In the genomic region with DNA sequence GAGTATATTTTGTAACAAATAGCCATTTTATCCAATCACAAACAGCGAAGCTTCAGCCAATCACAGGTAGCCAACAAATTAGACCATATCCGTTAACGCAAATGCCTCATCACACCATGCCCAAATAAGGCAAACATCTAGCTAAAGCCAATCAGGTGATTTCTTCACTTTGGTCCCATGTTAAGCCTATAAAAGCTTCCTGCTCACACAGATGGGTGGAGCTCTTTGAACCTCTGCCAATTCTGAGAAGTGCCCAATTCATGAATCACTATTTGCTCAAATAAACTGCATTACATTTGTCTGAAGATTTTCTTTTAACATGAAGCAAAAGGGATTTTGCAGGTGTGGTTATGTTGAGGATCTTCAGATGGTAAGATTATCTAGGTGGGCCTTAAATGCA, we compare ENCODE assay signal across 15 cellular contexts.
DNase-seq lines count a peak whose midpoint lies in the region; ATAC-seq, FAIRE-seq and TF ChIP-seq lines count a peak whose summit lies in the region.
"Had no signal": no experiment of that assay in that cellular context is flagged by ENCODE, and none has a peak within 500 bp of the region (broad histone marks: within the 10 kb centered on the region; RNA-seq: fewer than 3 reads in every experiment).

No MANE protein-coding gene starts in this region.

- peaks cover 7% of the 10 kb centered on the region for H3K9me3 ChIP-seq in mammary epithelial cell (replicated peaks; ENCODE audit: insufficient read depth, low read length)
- no peaks in the 10 kb centered on the region for H3K9me3 ChIP-seq in HepG2 (ENCODE audit: low read length)
- no peaks in the 10 kb centered on the region for H3K9me3 ChIP-seq in psoas muscle
- no peaks in the 10 kb centered on the region for H3K9me3 ChIP-seq in gastroesophageal sphincter
- H3K9me3 ChIP-seq: Caco-2, esophagus muscularis mucosa, thoracic aorta had no signal

- BruUV-seq in mammary epithelial cell (replicated peaks; lab: Mats Ljungman, UMichigan) (no TSS peak), HepG2 (replicated peaks; lab: Mats Ljungman, UMichigan) (no TSS peak)

- no peak overlapping the region for H3K9ac ChIP-seq in mammary epithelial cell (ENCODE audit: insufficient read depth, low read length)
- no peak overlapping the region for H3K9ac ChIP-seq in HepG2 (ENCODE audit: insufficient read depth, low read depth, low read length)

- H3K27ac ChIP-seq in mammary epithelial cell (ENCODE audit: insufficient read depth, low read depth, low read length) (peak overlapping the region; percentile 99), HepG2 (ENCODE audit: extremely low read length, insufficient read depth, low read length) (no peak overlapping the region), psoas muscle (no peak overlapping the region), gastroesophageal sphincter (no peak overlapping the region)
- H3K27ac ChIP-seq: esophagus muscularis mucosa, thoracic aorta had no signal

- H4K20me1 ChIP-seq in mammary epithelial cell (ENCODE audit: insufficient read depth, low read length) (no peaks in the 10 kb centered on the region), HepG2 (ENCODE audit: insufficient read depth, low read length) (no peaks in the 10 kb centered on the region)

- 49% methylated on average over 3 of the region's 3 CpGs for WGBS in mammary epithelial cell (ENCODE audit: low coverage, missing lambda C conversion rate)
- 61% methylated on average over 3 of the region's 3 CpGs for WGBS in HepG2 (ENCODE audit: low lambda C conversion rate)
- 91 to 97% (median 97%) methylated on average over 3 of the region's 3 CpGs for WGBS in psoas muscle, 3 donors
- WGBS in gastroesophageal sphincter (ENCODE audit: low coverage in 1 of 2), 2 donors, result 96 to 100% methylated on average over 3 of the region's 3 CpGs

- peak; percentile 75 for DNase-seq in AG09309 (ENCODE audit: low read depth)
- peak; percentile 86 for DNase-seq in LHCN-M2 (ENCODE audit: low read depth)
- peak; percentile 98 for DNase-seq in mammary epithelial cell
- no peak for DNase-seq in HepG2 (ENCODE audit: low spot score)
- DNase-seq in psoas muscle, result no peak
- DNase-seq in NCI-H345 treated with DMSO at 0.1 percent for 48 hours (lab: John Stamatoyannopoulos, UW; ENCODE audit: unreplicated experiment), result no peak
- DNase-seq: activated CD4-positive, CD25-positive, alpha-beta regulatory T cell; activated naive CD4-positive, alpha-beta T cell treated with Interleukin-2 at 50 U/mL for 16 hours; Caco-2; KBM-7; stimulated activated CD4-positive, alpha-beta T cell treated with anti-CD3 and anti-CD28 coated beads, Interleukin-1b, Interleukin-23, amount 100 ng/mL, for 48 hours had no signal

- no peak for FAIRE-seq in HepG2 (lab: Jason Lieb, UNC)

- intact Hi-C loops in mammary epithelial cell (cut with micrococcal nuclease), result loop anchor here (5.0 kb wide), 3 partner anchors 41 to 361 kb away; no protein-coding TSS in a partner anchor
- intact Hi-C loops in HepG2 (cut with micrococcal nuclease; ENCODE audit: unreplicated experiment), result no loop called here
- intact Hi-C loops in psoas muscle (cut with DNase I), result no loop called here

- H3K4me1 ChIP-seq in mammary epithelial cell (ENCODE audit: insufficient read depth, low read length), result peaks cover 43% of the 10 kb centered on the region
- peaks cover 10% of the 10 kb centered on the region; the same call in 1 of the 2 replicates for H3K4me1 ChIP-seq in HepG2 (ENCODE audit: insufficient read depth, low read length)
- no peaks in the 10 kb centered on the region for H3K4me1 ChIP-seq in psoas muscle
- peaks cover 0 to 9% (median 0%) of the 10 kb centered on the region in 3 donors for H3K4me1 ChIP-seq in gastroesophageal sphincter

- TF ChIP-seq EP300 in HepG2 (IDR thresholded peaks at IDR 0.05; ENCODE audit: low read depth in 2 of 2, low read length in 2 of 2), result no peak
- no peak for TF ChIP-seq EP300 in HepG2 (CRISPR knock-in tag; IDR thresholded peaks at IDR 0.05; ENCODE audit: borderline replicate concordance)
- TF ChIP-seq EP300 in gastroesophageal sphincter (IDR thresholded peaks at IDR 0.05), result no peak

- in situ Hi-C loops in mammary epithelial cell (cut with MboI; ENCODE audit: low sequenced_read_pairs in 2 of 2) (no loop called here), HepG2 (cut with HindIII; ENCODE audit: extremely low pct_ligation_motif_present, low pct_unique_long_range_greater_than_20kb) (no loop called here)

- TF ChIP-seq POLR2A in HepG2 (IDR thresholded peaks at IDR 0.05; ENCODE audit: insufficient read depth in 1 of 2, low read depth in 2 of 2, low read length in 2 of 2) (no peak), gastroesophageal sphincter (IDR thresholded peaks at IDR 0.05) (no peak)

- ATAC-seq in HepG2 (no peak), psoas muscle (no peak), gastroesophageal sphincter (no peak), HG03439 (IDR thresholded peaks at IDR 0.05; ENCODE audit: unreplicated experiment) (no peak)

- H3K4me3 ChIP-seq in AG09309 (ENCODE audit: control insufficient read depth, low read depth, low read length) (no peak overlapping the region), mammary epithelial cell (replicated peaks in 1 of 3; ENCODE audit: insufficient read depth in 1 of 3, low read depth in 2 of 3, low read length in 3 of 3) (no peak overlapping the region), HepG2 (replicated peaks in 1 of 3; ENCODE audit: insufficient read depth in 1 of 3, low read depth in 2 of 3, low read length in 3 of 3) (no peak overlapping the region), psoas muscle (no peak overlapping the region), gastroesophageal sphincter (no peak overlapping the region)
- H3K4me3 ChIP-seq: esophagus muscularis mucosa, thoracic aorta had no signal

- H3K79me2 ChIP-seq in mammary epithelial cell (ENCODE audit: insufficient read depth, low read length) (no peaks in the 10 kb centered on the region), HepG2 (ENCODE audit: insufficient read depth, low read length) (no peaks in the 10 kb centered on the region)

- no peak for TF ChIP-seq RAD21 in HepG2 (CRISPR knock-in tag; IDR thresholded peaks at IDR 0.05)

- dilution Hi-C loops in mammary epithelial cell (cut with HindIII; ENCODE audit: low sequenced_read_pairs), result no loop called here

- POLR2A ChIA-PET in HepG2 (lab: Yijun Ruan, JAX), result no interaction called here

- no peaks in the 10 kb centered on the region for H3K36me3 ChIP-seq in mammary epithelial cell (ENCODE audit: insufficient read depth, low read length)
- H3K36me3 ChIP-seq in HepG2 (replicated peaks in 1 of 2; ENCODE audit: control insufficient read depth in 1 of 2, insufficient read depth in 2 of 2, low read length in 2 of 2), result no peaks in the 10 kb centered on the region
- H3K36me3 ChIP-seq in psoas muscle (ENCODE audit: insufficient read depth in 1 of 2, low read depth in 1 of 2), result no peaks in the 10 kb centered on the region
- H3K36me3 ChIP-seq in gastroesophageal sphincter, result no peaks in the 10 kb centered on the region
- H3K36me3 ChIP-seq: esophagus muscularis mucosa, thoracic aorta had no signal

- H3K27me3 ChIP-seq in mammary epithelial cell (ENCODE audit: insufficient read depth, low read length) (no peaks in the 10 kb centered on the region), HepG2 (ENCODE audit: control insufficient read depth in 1 of 2, insufficient read depth in 2 of 2, low read length in 2 of 2) (no peaks in the 10 kb centered on the region), psoas muscle (ENCODE audit: insufficient read depth in 3 of 3, low read length in 2 of 3) (no peaks in the 10 kb centered on the region), gastroesophageal sphincter (no peaks in the 10 kb centered on the region)
- H3K27me3 ChIP-seq: esophagus muscularis mucosa had no signal

- H3K4me2 ChIP-seq in mammary epithelial cell (ENCODE audit: insufficient read depth, low read depth, low read length) (no peak overlapping the region), HepG2 (ENCODE audit: low read depth, low read length) (no peak overlapping the region)

- CTCF ChIA-PET in mammary epithelial cell (lab: Charles Lee; ENCODE audit: low non-redundant PET), result interaction anchor here (0.6 kb wide), 1 partner anchor 126 kb away, joined by 6 read pairs; no protein-coding TSS in a partner anchor
- CTCF ChIA-PET in HepG2 (lab: Yijun Ruan, JAX; ENCODE audit: low intra/inter-chr PET ratio, low total read pairs), result no interaction called here

- TF ChIP-seq CTCF in AG09309 (IDR thresholded peaks at IDR 0.05; ENCODE audit: control insufficient read depth, insufficient read depth, low read depth, low read length, missing control alignments) (no peak), mammary epithelial cell (conservative IDR thresholded peaks at IDR 0.05 in 1 of 2, IDR thresholded peaks at IDR 0.05 in 1 of 2; ENCODE audit: extremely low read depth in 1 of 2, insufficient read depth in 1 of 2, low read depth in 1 of 2, low read length in 2 of 2) (no peak), HepG2 (CRISPR knock-in tag; IDR thresholded peaks at IDR 0.05) (no peak), psoas muscle (IDR thresholded peaks at IDR 0.05) (no peak), gastroesophageal sphincter (IDR thresholded peaks at IDR 0.05) (no peak)

- H2AFZ ChIP-seq in mammary epithelial cell (ENCODE audit: low read depth, low read length), result peak overlapping the region; percentile 46
- H2AFZ ChIP-seq in HepG2 (ENCODE audit: low read length), result no peak overlapping the region

TF ChIP-seq in HepG2, 621 proteins besides CTCF, POLR2A, EP300 and RAD21:
- TF ChIP-seq SRF (IDR thresholded peaks at IDR 0.05; ENCODE audit: low read depth, low read length), result peak; percentile 54; the same call in 1 of the 2 replicates
- TF ChIP-seq, protein P1, sequence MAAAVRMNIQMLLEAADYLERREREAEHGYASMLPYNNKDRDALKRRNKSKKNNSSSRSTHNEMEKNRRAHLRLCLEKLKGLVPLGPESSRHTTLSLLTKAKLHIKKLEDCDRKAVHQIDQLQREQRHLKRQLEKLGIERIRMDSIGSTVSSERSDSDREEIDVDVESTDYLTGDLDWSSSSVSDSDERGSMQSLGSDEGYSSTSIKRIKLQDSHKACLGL (CRISPR knock-in tag; IDR thresholded peaks at IDR 0.05), result no peak

Comparison
In these comparisons a context has a peak if more than half of its experiments do, and no peak if none do; other contexts are left out.
1. DNase-seq: peak in AG09309 (single experiment), LHCN-M2 (single experiment) and mammary epithelial cell (single experiment); none in HepG2 (single experiment), psoas muscle (0 of 2) and NCI-H345 treated with DMSO at 0.1 percent for 48 hours (single experiment).